Comparison of ENCODE assay signal across 28 cellular contexts in the genomic region with DNA sequence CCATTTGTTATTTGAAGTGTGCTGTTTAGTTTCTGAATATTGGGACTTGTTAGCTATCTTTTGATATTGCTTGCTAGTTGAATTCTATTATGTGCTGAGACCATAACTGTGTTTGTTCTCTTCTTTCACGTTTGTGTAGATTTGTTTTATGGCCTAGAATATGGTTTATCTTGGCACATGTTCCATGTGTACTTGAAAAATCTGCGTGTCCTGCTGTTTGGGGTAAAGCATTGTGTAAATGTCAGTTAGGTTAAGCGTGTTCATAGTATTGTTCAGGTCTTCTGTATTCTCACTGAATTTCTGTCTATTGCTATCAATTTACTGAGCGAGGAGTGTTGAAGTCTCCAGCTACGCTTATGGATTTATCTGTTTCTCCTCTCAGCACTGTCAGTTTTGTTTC. TPM values are rescaled to one million over a fixed set of nuclear protein-coding genes. Genes with fewer than 3 reads are reported as not detected.
DNase-seq lines count a peak whose midpoint lies in the region; ATAC-seq lines count a peak whose summit lies in the region.
"Had no signal": no experiment of that assay in that cellular context is flagged by ENCODE, and none has a peak within 500 bp of the region (broad histone marks: within the 10 kb centered on the region; RNA-seq: fewer than 3 reads in every experiment).

No MANE protein-coding gene starts in this region.

- CTCF ChIA-PET in activated CD4-positive, alpha-beta T cell treated with anti-CD3 and anti-CD28 coated beads, Interleukin-2, amount 10 ng/mL, durations not matched to agents 7 days and 5 days (lab: Charles Lee): no interaction called here

- no peak overlapping the region for H3K4me3 Mint-ChIP-seq in activated naive CD8-positive, alpha-beta T cell treated with anti-CD3 and anti-CD28 coated beads, Interleukin-2, amount 10 ng/mL, durations not matched to agents 7 days and 5 days
- no peak overlapping the region for H3K4me3 Mint-ChIP-seq in naive thymus-derived CD8-positive, alpha-beta T cell
- H3K4me3 Mint-ChIP-seq in activated CD4-positive, alpha-beta T cell treated with anti-CD3 and anti-CD28 coated beads, Interleukin-2, amount 10 ng/mL, durations not matched to agents 7 days and 5 days: no peak overlapping the region
- H3K4me3 Mint-ChIP-seq: activated T-cell treated with anti-CD3 and anti-CD28 coated beads, Interleukin-2, amount 50 U/mL, for 4 hours; CD8-positive, alpha-beta T cell; central memory CD8-positive, alpha-beta T cell; immature natural killer cell; nephron progenitor cell had no signal

- DNase-seq in NCI-H510A treated with DMSO at 0.1 percent for 48 hours (lab: John Stamatoyannopoulos, UW): peak; percentile 7
- no peak for DNase-seq in NCI-H510A (lab: John Stamatoyannopoulos, UW)
- peak; percentile 36 for DNase-seq in NCI-H69 (lab: John Stamatoyannopoulos, UW)
- DNase-seq in activated naive CD8-positive, alpha-beta T cell treated with anti-CD3 and anti-CD28 coated beads, Interleukin-2, amount 10 ng/mL, durations not matched to agents 7 days and 5 days: no peak
- no peak for DNase-seq in naive thymus-derived CD8-positive, alpha-beta T cell
- DNase-seq in COLO668 (lab: John Stamatoyannopoulos, UW; ENCODE audit: unreplicated experiment): no peak
- DNase-seq in activated CD4-positive, alpha-beta T cell treated with anti-CD3 and anti-CD28 coated beads, Interleukin-2, amount 10 ng/mL, durations not matched to agents 7 days and 5 days: no peak
- no peak for DNase-seq in epidermal melanocyte (ENCODE audit: insufficient read length, low spot score)
- DNase-seq: activated CD4-positive, CD25-positive, alpha-beta regulatory T cell; activated gamma-delta T cell treated with Interleukin-2 at 50 U/mL for 16 hours; activated T-cell treated with anti-CD3 and anti-CD28 coated beads, Interleukin-2, amount 50 U/mL, for 4 hours; adrenal gland; CD8-positive, alpha-beta T cell; DMS 273 treated with DMSO at 0.1 percent for 48 hours; immature natural killer cell; KBM-7; left cardiac atrium; mammary epithelial cell; MM.1S; NCI-H146; NCI-H2171; nephron progenitor cell; SK-N-SH; stimulated activated CD4-positive, alpha-beta T cell treated with anti-CD3 and anti-CD28 coated beads, Interleukin-4, amount 100 ng/mL, for 24 hours; transverse colon had no signal

- peaks cover 39% of the 10 kb centered on the region for H3K36me3 Mint-ChIP-seq in activated naive CD8-positive, alpha-beta T cell treated with anti-CD3 and anti-CD28 coated beads, Interleukin-2, amount 10 ng/mL, durations not matched to agents 7 days and 5 days
- H3K36me3 Mint-ChIP-seq in naive thymus-derived CD8-positive, alpha-beta T cell: peaks cover 4 to 85% (median 31%) of the 10 kb centered on the region in 3 donors
- peaks cover 55% of the 10 kb centered on the region for H3K36me3 Mint-ChIP-seq in activated CD4-positive, alpha-beta T cell treated with anti-CD3 and anti-CD28 coated beads, Interleukin-2, amount 10 ng/mL, durations not matched to agents 7 days and 5 days (ENCODE audit: low read depth)

- H3K9me3 Mint-ChIP-seq in activated naive CD8-positive, alpha-beta T cell treated with anti-CD3 and anti-CD28 coated beads, Interleukin-2, amount 10 ng/mL, durations not matched to agents 7 days and 5 days: no peaks in the 10 kb centered on the region
- no peaks in the 10 kb centered on the region for H3K9me3 Mint-ChIP-seq in naive thymus-derived CD8-positive, alpha-beta T cell
- H3K9me3 Mint-ChIP-seq in activated CD4-positive, alpha-beta T cell treated with anti-CD3 and anti-CD28 coated beads, Interleukin-2, amount 10 ng/mL, durations not matched to agents 7 days and 5 days: no peaks in the 10 kb centered on the region
- H3K9me3 Mint-ChIP-seq: activated T-cell treated with anti-CD3 and anti-CD28 coated beads, Interleukin-2, amount 50 U/mL, for 4 hours; CD8-positive, alpha-beta T cell; central memory CD8-positive, alpha-beta T cell; immature natural killer cell; nephron progenitor cell had no signal

- no peaks in the 10 kb centered on the region for H3K27me3 Mint-ChIP-seq in activated naive CD8-positive, alpha-beta T cell treated with anti-CD3 and anti-CD28 coated beads, Interleukin-2, amount 10 ng/mL, durations not matched to agents 7 days and 5 days
- no peaks in the 10 kb centered on the region for H3K27me3 Mint-ChIP-seq in naive thymus-derived CD8-positive, alpha-beta T cell
- H3K27me3 Mint-ChIP-seq in activated CD4-positive, alpha-beta T cell treated with anti-CD3 and anti-CD28 coated beads, Interleukin-2, amount 10 ng/mL, durations not matched to agents 7 days and 5 days: no peaks in the 10 kb centered on the region
- H3K27me3 Mint-ChIP-seq: central memory CD8-positive, alpha-beta T cell had no signal

- peak overlapping the region; percentile 18 for H3K27ac Mint-ChIP-seq in activated naive CD8-positive, alpha-beta T cell treated with anti-CD3 and anti-CD28 coated beads, Interleukin-2, amount 10 ng/mL, durations not matched to agents 7 days and 5 days
- peak overlapping the region in 6 of 10 donors; percentile 0 to 58 (median 14) for H3K27ac Mint-ChIP-seq in naive thymus-derived CD8-positive, alpha-beta T cell
- H3K27ac Mint-ChIP-seq in activated CD4-positive, alpha-beta T cell treated with anti-CD3 and anti-CD28 coated beads, Interleukin-2, amount 10 ng/mL, durations not matched to agents 7 days and 5 days: no peak overlapping the region
- H3K27ac Mint-ChIP-seq: nephron progenitor cell had no signal

- POLR2A ChIA-PET in activated naive CD8-positive, alpha-beta T cell treated with anti-CD3 and anti-CD28 coated beads, Interleukin-2, amount 10 ng/mL, durations not matched to agents 7 days and 5 days (lab: Charles Lee): no interaction called here
- POLR2A ChIA-PET in naive thymus-derived CD8-positive, alpha-beta T cell (lab: Charles Lee): no interaction called here
- POLR2A ChIA-PET in activated CD4-positive, alpha-beta T cell treated with anti-CD3 and anti-CD28 coated beads, Interleukin-2, amount 10 ng/mL, durations not matched to agents 7 days and 5 days (lab: Charles Lee): no interaction called here

- no peak for ATAC-seq in activated naive CD8-positive, alpha-beta T cell treated with anti-CD3 and anti-CD28 coated beads, Interleukin-2, amount 10 ng/mL, durations not matched to agents 7 days and 5 days (ENCODE audit: low read depth)
- no peak for ATAC-seq in naive thymus-derived CD8-positive, alpha-beta T cell
- ATAC-seq: activated T-cell treated with anti-CD3 and anti-CD28 coated beads, Interleukin-2, amount 50 U/mL, for 4 hours; CD8-positive, alpha-beta T cell; left cardiac atrium had no signal

- peaks cover 2% of the 10 kb centered on the region for H3K4me1 Mint-ChIP-seq in activated naive CD8-positive, alpha-beta T cell treated with anti-CD3 and anti-CD28 coated beads, Interleukin-2, amount 10 ng/mL, durations not matched to agents 7 days and 5 days
- peaks cover 0 to 23% (median 13%) of the 10 kb centered on the region in 4 donors for H3K4me1 Mint-ChIP-seq in naive thymus-derived CD8-positive, alpha-beta T cell
- peaks cover 1% of the 10 kb centered on the region for H3K4me1 Mint-ChIP-seq in activated CD4-positive, alpha-beta T cell treated with anti-CD3 and anti-CD28 coated beads, Interleukin-2, amount 10 ng/mL, durations not matched to agents 7 days and 5 days

RNA-seq across cellular contexts. Expression of gene MMP21, which starts 19.4 kb away (rescaled TPM):
- under 1 TPM; 0.20 to 0.25 TPM for total RNA-seq in activated naive CD8-positive, alpha-beta T cell treated with anti-CD3 and anti-CD28 coated beads, Interleukin-2, amount 10 ng/mL, durations not matched to agents 7 days and 5 days
- total RNA-seq in naive thymus-derived CD8-positive, alpha-beta T cell: under 1 TPM; 0.18 to 0.71 TPM
- polyA plus RNA-seq in naive thymus-derived CD8-positive, alpha-beta T cell: not detected
- under 1 TPM in 1 of 2 experiments, not detected in 1; 0.10 TPM for total RNA-seq in activated CD4-positive, alpha-beta T cell treated with anti-CD3 and anti-CD28 coated beads, Interleukin-2, amount 10 ng/mL, durations not matched to agents 7 days and 5 days
- total RNA-seq: A673; activated T-cell treated with anti-CD3 and anti-CD28 coated beads, Interleukin-2, amount 50 U/mL, for 4 hours; mammary epithelial cell; osteoblast had no signal
- polyA plus RNA-seq: immature natural killer cell, mammary epithelial cell had no signal

RNA-seq across cellular contexts. Expression of gene EDRF1, which starts 36.7 kb away (rescaled TPM):
- 10 to 100 TPM; 43.9 to 45.8 TPM for total RNA-seq in activated naive CD8-positive, alpha-beta T cell treated with anti-CD3 and anti-CD28 coated beads, Interleukin-2, amount 10 ng/mL, durations not matched to agents 7 days and 5 days
- 10 to 100 TPM; 58.1 to 61.4 TPM for total RNA-seq in naive thymus-derived CD8-positive, alpha-beta T cell
- 10 to 100 TPM; 10.3 to 12.8 (median 11.6) TPM for polyA plus RNA-seq in naive thymus-derived CD8-positive, alpha-beta T cell
- total RNA-seq in activated CD4-positive, alpha-beta T cell treated with anti-CD3 and anti-CD28 coated beads, Interleukin-2, amount 10 ng/mL, durations not matched to agents 7 days and 5 days: 10 to 100 TPM; 37.0 to 39.5 TPM

Comparison
In these comparisons a context has a peak if more than half of its experiments do, and no peak if none do; other contexts are left out.
1. DNase-seq: peak in NCI-H510A treated with DMSO at 0.1 percent for 48 hours (single experiment) and NCI-H69 (single experiment); none in NCI-H510A (single experiment), activated naive CD8-positive, alpha-beta T cell treated with anti-CD3 and anti-CD28 coated beads, Interleukin-2, amount 10 ng/mL, durations not matched to agents 7 days and 5 days (single experiment), naive thymus-derived CD8-positive, alpha-beta T cell (0 of 10), COLO668 (single experiment), activated CD4-positive, alpha-beta T cell treated with anti-CD3 and anti-CD28 coated beads, Interleukin-2, amount 10 ng/mL, durations not matched to agents 7 days and 5 days (single experiment) and epidermal melanocyte (single experiment).